ENCODE assay signal across 19 cellular contexts in genomic region chr4:153348006-153348405, GRCh38. TPM values are rescaled to one million over a fixed set of nuclear protein-coding genes. Genes with fewer than 3 reads are reported as not detected.
DNase-seq lines count a peak whose midpoint lies in the region; ATAC-seq lines count a peak whose summit lies in the region.
"Had no signal": no experiment of that assay in that cellular context is flagged by ENCODE, and none has a peak within 500 bp of the region (broad histone marks: within the 10 kb centered on the region; RNA-seq: fewer than 3 reads in every experiment).

No MANE protein-coding gene starts in this region.

- peaks cover 2% of the 10 kb centered on the region for H3K27me3 Mint-ChIP-seq in activated naive CD8-positive, alpha-beta T cell treated with anti-CD3 and anti-CD28 coated beads, Interleukin-2, amount 10 ng/mL, durations not matched to agents 7 days and 5 days
- H3K27me3 Mint-ChIP-seq in activated naive CD8-positive, alpha-beta T cell treated with anti-CD3 and anti-CD28 coated beads, Interleukin-2, amount 50 U/mL, for 24 hours = peaks cover 3% of the 10 kb centered on the region
- H3K27me3 Mint-ChIP-seq: activated CD4-positive, alpha-beta memory T cell treated with anti-CD3 and anti-CD28 coated beads for 36 hours; activated naive CD8-positive, alpha-beta T cell treated with anti-CD3 and anti-CD28 coated beads for 36 hours; CD8-positive, alpha-beta memory T cell; central memory CD8-positive, alpha-beta T cell had no signal

- no peak overlapping the region for H3K27ac Mint-ChIP-seq in activated naive CD8-positive, alpha-beta T cell treated with anti-CD3 and anti-CD28 coated beads, Interleukin-2, amount 10 ng/mL, durations not matched to agents 7 days and 5 days
- H3K27ac Mint-ChIP-seq in activated naive CD8-positive, alpha-beta T cell treated with anti-CD3 and anti-CD28 coated beads, Interleukin-2, amount 50 U/mL, for 24 hours = no peak overlapping the region
- H3K27ac Mint-ChIP-seq: activated CD4-positive, alpha-beta memory T cell treated with anti-CD3 and anti-CD28 coated beads for 36 hours; activated naive CD8-positive, alpha-beta T cell treated with anti-CD3 and anti-CD28 coated beads for 36 hours had no signal

- no peaks in the 10 kb centered on the region for H3K9me3 Mint-ChIP-seq in activated naive CD8-positive, alpha-beta T cell treated with anti-CD3 and anti-CD28 coated beads, Interleukin-2, amount 10 ng/mL, durations not matched to agents 7 days and 5 days
- no peaks in the 10 kb centered on the region for H3K9me3 Mint-ChIP-seq in activated naive CD8-positive, alpha-beta T cell treated with anti-CD3 and anti-CD28 coated beads, Interleukin-2, amount 50 U/mL, for 24 hours
- H3K9me3 Mint-ChIP-seq: activated CD4-positive, alpha-beta memory T cell treated with anti-CD3 and anti-CD28 coated beads for 36 hours; activated naive CD8-positive, alpha-beta T cell treated with anti-CD3 and anti-CD28 coated beads for 36 hours; CD8-positive, alpha-beta memory T cell; central memory CD8-positive, alpha-beta T cell had no signal

- ATAC-seq in activated naive CD8-positive, alpha-beta T cell treated with anti-CD3 and anti-CD28 coated beads, Interleukin-2, amount 10 ng/mL, durations not matched to agents 7 days and 5 days (ENCODE audit: low read depth) = no peak
- no peak for ATAC-seq in activated naive CD8-positive, alpha-beta T cell treated with anti-CD3 and anti-CD28 coated beads, Interleukin-2, amount 50 U/mL, for 24 hours
- no peak for ATAC-seq in GM21825 (IDR thresholded peaks at IDR 0.05; ENCODE audit: unreplicated experiment)
- no peak for ATAC-seq in HG03442 (IDR thresholded peaks at IDR 0.05; ENCODE audit: unreplicated experiment)
- ATAC-seq: A549, Panc1 had no signal

- peaks cover 24% of the 10 kb centered on the region for H3K36me3 Mint-ChIP-seq in activated naive CD8-positive, alpha-beta T cell treated with anti-CD3 and anti-CD28 coated beads, Interleukin-2, amount 10 ng/mL, durations not matched to agents 7 days and 5 days
- H3K36me3 Mint-ChIP-seq in activated naive CD8-positive, alpha-beta T cell treated with anti-CD3 and anti-CD28 coated beads, Interleukin-2, amount 50 U/mL, for 24 hours (ENCODE audit: low read depth) = peaks cover 16% of the 10 kb centered on the region

- POLR2A ChIA-PET in activated naive CD8-positive, alpha-beta T cell treated with anti-CD3 and anti-CD28 coated beads, Interleukin-2, amount 10 ng/mL, durations not matched to agents 7 days and 5 days (lab: Charles Lee) = interaction anchor here (0.7 to 1.6 kb wide), 2 partner anchors 79 to 118 kb away, joined by 3 to 4 read pairs; partner anchors contain the start of gene TMEM131L

- peak overlapping the region; percentile 17 for H3K4me3 Mint-ChIP-seq in activated naive CD8-positive, alpha-beta T cell treated with anti-CD3 and anti-CD28 coated beads, Interleukin-2, amount 10 ng/mL, durations not matched to agents 7 days and 5 days
- H3K4me3 Mint-ChIP-seq in activated naive CD8-positive, alpha-beta T cell treated with anti-CD3 and anti-CD28 coated beads, Interleukin-2, amount 50 U/mL, for 24 hours = no peak overlapping the region
- H3K4me3 Mint-ChIP-seq: activated CD4-positive, alpha-beta memory T cell treated with anti-CD3 and anti-CD28 coated beads for 36 hours; activated naive CD8-positive, alpha-beta T cell treated with anti-CD3 and anti-CD28 coated beads for 36 hours; central memory CD8-positive, alpha-beta T cell had no signal

- no peak for DNase-seq in activated naive CD8-positive, alpha-beta T cell treated with anti-CD3 and anti-CD28 coated beads, Interleukin-2, amount 10 ng/mL, durations not matched to agents 7 days and 5 days
- no peak for DNase-seq in activated naive CD8-positive, alpha-beta T cell treated with anti-CD3 and anti-CD28 coated beads, Interleukin-2, amount 50 U/mL, for 24 hours
- DNase-seq in NAMALWA (ENCODE audit: low spot score) (peak; percentile 73), astrocyte of the hippocampus (ENCODE audit: low read depth, low spot score) (peak; percentile 48), C1 segment of cervical spinal cord (lab: John Stamatoyannopoulos, UW) (no peak), activated T-cell treated with anti-CD3 and anti-CD28 coated beads for 4 hours (no peak)
- DNase-seq: activated CD4-positive, alpha-beta memory T cell treated with anti-CD3 and anti-CD28 coated beads for 36 hours; activated naive CD8-positive, alpha-beta T cell treated with anti-CD3 and anti-CD28 coated beads for 36 hours; activated T-cell treated with anti-CD3 and anti-CD28 coated beads, Interleukin-2, amount 50 U/mL, for 48 hours; CD8-positive, alpha-beta memory T cell; NCI-H2081 treated with DMSO at 0.1 percent for 48 hours; NCI-H69; trophoblast cell; WERI-Rb-1 had no signal

- H3K4me1 Mint-ChIP-seq in activated naive CD8-positive, alpha-beta T cell treated with anti-CD3 and anti-CD28 coated beads, Interleukin-2, amount 10 ng/mL, durations not matched to agents 7 days and 5 days = peaks cover 31% of the 10 kb centered on the region
- peaks cover 27% of the 10 kb centered on the region for H3K4me1 Mint-ChIP-seq in activated naive CD8-positive, alpha-beta T cell treated with anti-CD3 and anti-CD28 coated beads, Interleukin-2, amount 50 U/mL, for 24 hours
- H3K4me1 Mint-ChIP-seq: central memory CD8-positive, alpha-beta T cell had no signal

RNA-seq across cellular contexts. Expression of gene MND1, which starts 3.5 kb away (rescaled TPM):
- 10 to 100 TPM; 29.1 to 31.8 TPM for total RNA-seq in activated naive CD8-positive, alpha-beta T cell treated with anti-CD3 and anti-CD28 coated beads, Interleukin-2, amount 10 ng/mL, durations not matched to agents 7 days and 5 days

Comparison
In these comparisons a context has a peak if more than half of its experiments do, and no peak if none do; other contexts are left out.
1. DNase-seq: peak in NAMALWA (single experiment) and astrocyte of the hippocampus (single experiment); none in activated naive CD8-positive, alpha-beta T cell treated with anti-CD3 and anti-CD28 coated beads, Interleukin-2, amount 10 ng/mL, durations not matched to agents 7 days and 5 days (single experiment), activated naive CD8-positive, alpha-beta T cell treated with anti-CD3 and anti-CD28 coated beads, Interleukin-2, amount 50 U/mL, for 24 hours (single experiment), C1 segment of cervical spinal cord (0 of 14) and activated T-cell treated with anti-CD3 and anti-CD28 coated beads for 4 hours (single experiment).